In the genomic region with DNA sequence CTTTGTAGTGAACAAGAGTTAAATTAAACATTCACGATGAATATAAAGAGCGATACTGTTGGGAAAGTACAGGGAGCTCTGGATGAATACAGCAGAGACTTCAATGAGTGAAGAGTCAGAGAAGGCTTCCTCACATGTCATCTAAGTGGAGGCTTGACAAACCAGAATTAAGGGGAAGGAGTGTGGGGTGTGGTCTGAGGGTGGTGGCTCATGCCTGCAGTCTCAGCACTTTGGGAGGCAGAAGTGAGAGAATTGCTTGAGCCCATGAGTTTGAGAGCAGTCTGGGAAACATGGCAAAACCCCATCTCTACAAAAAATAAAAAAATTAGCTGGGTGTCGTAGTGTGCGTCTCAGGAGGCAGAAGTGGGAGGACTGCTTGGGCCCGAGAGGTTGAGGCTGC, we compare ENCODE assay signal across 1 cellular context.
TF ChIP-seq lines count a peak whose summit lies in the region.

No MANE protein-coding gene starts in this region.

TF ChIP-seq in WTC11, 78 proteins besides CTCF, POLR2A, EP300 and RAD21 (continued from another document):
- TF ChIP-seq, protein P1, sequence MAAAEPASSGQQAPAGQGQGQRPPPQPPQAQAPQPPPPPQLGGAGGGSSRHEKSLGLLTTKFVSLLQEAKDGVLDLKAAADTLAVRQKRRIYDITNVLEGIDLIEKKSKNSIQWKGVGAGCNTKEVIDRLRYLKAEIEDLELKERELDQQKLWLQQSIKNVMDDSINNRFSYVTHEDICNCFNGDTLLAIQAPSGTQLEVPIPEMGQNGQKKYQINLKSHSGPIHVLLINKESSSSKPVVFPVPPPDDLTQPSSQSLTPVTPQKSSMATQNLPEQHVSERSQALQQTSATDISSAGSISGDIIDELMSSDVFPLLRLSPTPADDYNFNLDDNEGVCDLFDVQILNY (CRISPR knock-in tag; IDR thresholded peaks at IDR 0.05): no peak
- TF ChIP-seq MXD4 (CRISPR knock-in tag; IDR thresholded peaks at IDR 0.05; ENCODE audit: borderline replicate concordance) (no peak), ZNF232 (CRISPR knock-in tag; IDR thresholded peaks at IDR 0.05) (no peak), JAZF1 (CRISPR knock-in tag; IDR thresholded peaks at IDR 0.05) (no peak), TCF7 (CRISPR knock-in tag; IDR thresholded peaks at IDR 0.05; ENCODE audit: low read depth) (no peak), HMGA2 (CRISPR knock-in tag; IDR thresholded peaks at IDR 0.05) (no peak), GTF2I (CRISPR knock-in tag; conservative IDR thresholded peaks at IDR 0.05) (no peak), RORB (CRISPR knock-in tag; IDR thresholded peaks at IDR 0.05) (no peak)
- TF ChIP-seq, protein P2, sequence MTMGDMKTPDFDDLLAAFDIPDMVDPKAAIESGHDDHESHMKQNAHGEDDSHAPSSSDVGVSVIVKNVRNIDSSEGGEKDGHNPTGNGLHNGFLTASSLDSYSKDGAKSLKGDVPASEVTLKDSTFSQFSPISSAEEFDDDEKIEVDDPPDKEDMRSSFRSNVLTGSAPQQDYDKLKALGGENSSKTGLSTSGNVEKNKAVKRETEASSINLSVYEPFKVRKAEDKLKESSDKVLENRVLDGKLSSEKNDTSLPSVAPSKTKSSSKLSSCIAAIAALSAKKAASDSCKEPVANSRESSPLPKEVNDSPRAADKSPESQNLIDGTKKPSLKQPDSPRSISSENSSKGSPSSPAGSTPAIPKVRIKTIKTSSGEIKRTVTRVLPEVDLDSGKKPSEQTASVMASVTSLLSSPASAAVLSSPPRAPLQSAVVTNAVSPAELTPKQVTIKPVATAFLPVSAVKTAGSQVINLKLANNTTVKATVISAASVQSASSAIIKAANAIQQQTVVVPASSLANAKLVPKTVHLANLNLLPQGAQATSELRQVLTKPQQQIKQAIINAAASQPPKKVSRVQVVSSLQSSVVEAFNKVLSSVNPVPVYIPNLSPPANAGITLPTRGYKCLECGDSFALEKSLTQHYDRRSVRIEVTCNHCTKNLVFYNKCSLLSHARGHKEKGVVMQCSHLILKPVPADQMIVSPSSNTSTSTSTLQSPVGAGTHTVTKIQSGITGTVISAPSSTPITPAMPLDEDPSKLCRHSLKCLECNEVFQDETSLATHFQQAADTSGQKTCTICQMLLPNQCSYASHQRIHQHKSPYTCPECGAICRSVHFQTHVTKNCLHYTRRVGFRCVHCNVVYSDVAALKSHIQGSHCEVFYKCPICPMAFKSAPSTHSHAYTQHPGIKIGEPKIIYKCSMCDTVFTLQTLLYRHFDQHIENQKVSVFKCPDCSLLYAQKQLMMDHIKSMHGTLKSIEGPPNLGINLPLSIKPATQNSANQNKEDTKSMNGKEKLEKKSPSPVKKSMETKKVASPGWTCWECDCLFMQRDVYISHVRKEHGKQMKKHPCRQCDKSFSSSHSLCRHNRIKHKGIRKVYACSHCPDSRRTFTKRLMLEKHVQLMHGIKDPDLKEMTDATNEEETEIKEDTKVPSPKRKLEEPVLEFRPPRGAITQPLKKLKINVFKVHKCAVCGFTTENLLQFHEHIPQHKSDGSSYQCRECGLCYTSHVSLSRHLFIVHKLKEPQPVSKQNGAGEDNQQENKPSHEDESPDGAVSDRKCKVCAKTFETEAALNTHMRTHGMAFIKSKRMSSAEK (CRISPR knock-in tag; IDR thresholded peaks at IDR 0.05; ENCODE audit: borderline replicate concordance): no peak
